20 cellular contexts compared by ENCODE assay signal in genomic region chr9:18487620-18488019, GRCh38. TPM values are rescaled to one million over a fixed set of nuclear protein-coding genes. Genes with fewer than 3 reads are reported as not detected.
DNase-seq lines count a peak whose midpoint lies in the region; ATAC-seq, FAIRE-seq and TF ChIP-seq lines count a peak whose summit lies in the region.
"Had no signal": no experiment of that assay in that cellular context is flagged by ENCODE, and none has a peak within 500 bp of the region (broad histone marks: within the 10 kb centered on the region; RNA-seq: fewer than 3 reads in every experiment).

No MANE protein-coding gene starts in this region.

- H4K8ac ChIP-seq in neuronal stem cell (ENCODE audit: low read depth, low read length): no peak overlapping the region

- no CpG with 5 or more reads among the region's 6 CpGs for WGBS in neuronal stem cell (ENCODE audit: extremely low coverage in 2 of 2, insufficient read length in 2 of 2, insufficient replicate concordance in 1 of 2), 2 donors

- no peak overlapping the region for H3K23ac ChIP-seq in neuronal stem cell (ENCODE audit: low read depth, low read length, poor library complexity)

- no peak overlapping the region for H4K91ac ChIP-seq in neuronal stem cell (ENCODE audit: low read depth, low read length, poor library complexity)

- H3K27me3 Mint-ChIP-seq in astrocyte (ENCODE audit: low read depth, unreplicated experiment) (no peaks in the 10 kb centered on the region), mesothelial cell of epicardium (ENCODE audit: low read depth) (no peaks in the 10 kb centered on the region)
- H3K27me3 Mint-ChIP-seq: CD4-positive, CD25-positive, alpha-beta regulatory T cell had no signal

- H2BK5ac ChIP-seq in neuronal stem cell (ENCODE audit: low read length): no peak overlapping the region

- no peak overlapping the region for H2BK12ac ChIP-seq in neuronal stem cell (ENCODE audit: low read length)

- FAIRE-seq in H54 (lab: Jason Lieb, UNC) (peak; percentile 84), astrocyte (lab: Jason Lieb, UNC) (peak; percentile 47)
- FAIRE-seq: G401.6, GM12891, H1 had no signal

- H2AFZ ChIP-seq in astrocyte (ENCODE audit: low read depth, low read length) (no peak overlapping the region), neuronal stem cell (ENCODE audit: low read length) (no peak overlapping the region)

- H2BK120ac ChIP-seq in neuronal stem cell (ENCODE audit: low read depth, low read length): no peak overlapping the region

- no peak overlapping the region for H3K4ac ChIP-seq in neuronal stem cell (ENCODE audit: low read length)

- H3K18ac ChIP-seq in neuronal stem cell (ENCODE audit: low read length): no peak overlapping the region

- no peaks in the 10 kb centered on the region for H3K79me1 ChIP-seq in neuronal stem cell (ENCODE audit: low read depth, low read length)

- no peak for ATAC-seq in GM21576 (IDR thresholded peaks at IDR 0.05; ENCODE audit: unreplicated experiment)

- TF ChIP-seq POLR2A in H54 (IDR thresholded peaks at IDR 0.05; ENCODE audit: low read depth, low read length): no peak

- peaks cover 74% of the 10 kb centered on the region for H3K79me2 ChIP-seq in astrocyte (ENCODE audit: insufficient read depth, low read length)

- H3K9me3 ChIP-seq in astrocyte (ENCODE audit: insufficient read depth, low read depth, low read length) (no peaks in the 10 kb centered on the region), neuronal stem cell (replicated peaks in 1 of 2; ENCODE audit: control insufficient read depth in 2 of 2, insufficient read depth in 1 of 2, low read depth in 1 of 2, low read length in 2 of 2) (no peaks in the 10 kb centered on the region), colonic mucosa (no peaks in the 10 kb centered on the region)
- H3K9me3 ChIP-seq: BE2C, HAP-1 had no signal

- peaks cover 54% of the 10 kb centered on the region for H3K4me1 ChIP-seq in astrocyte (ENCODE audit: insufficient read depth, low read length)
- H3K4me1 ChIP-seq in neuronal stem cell (ENCODE audit: control insufficient read depth in 2 of 2, insufficient read depth in 1 of 2, low read depth in 1 of 2, low read length in 2 of 2): peaks cover 0 to 5% of the 10 kb centered on the region in 2 donors
- no peaks in the 10 kb centered on the region for H3K4me1 ChIP-seq in colonic mucosa
- H3K4me1 ChIP-seq: BE2C had no signal

- H3K36me3 ChIP-seq in astrocyte (ENCODE audit: insufficient read depth, low read length) (no peaks in the 10 kb centered on the region), neuronal stem cell (replicated peaks in 1 of 2; ENCODE audit: control insufficient read depth in 2 of 2, insufficient read depth in 2 of 2, low read length in 2 of 2) (no peaks in the 10 kb centered on the region), colonic mucosa (no peaks in the 10 kb centered on the region)
- H3K36me3 ChIP-seq: BE2C, HAP-1 had no signal

- H3K4me2 ChIP-seq in astrocyte (ENCODE audit: low read length) (no peak overlapping the region), neuronal stem cell (ENCODE audit: insufficient read depth, low read length, poor library complexity, severe bottlenecking) (no peak overlapping the region)

- H3K4me1 Mint-ChIP-seq in astrocyte (ENCODE audit: low read depth, unreplicated experiment) (peaks cover 22% of the 10 kb centered on the region), mesothelial cell of epicardium (peaks cover 27% of the 10 kb centered on the region)
- H3K4me1 Mint-ChIP-seq: CD4-positive, CD25-positive, alpha-beta regulatory T cell; CD8-positive, alpha-beta memory T cell had no signal

- H3K4me3 Mint-ChIP-seq in astrocyte (ENCODE audit: unreplicated experiment): no peak overlapping the region
- H3K4me3 Mint-ChIP-seq in mesothelial cell of epicardium: no peak overlapping the region
- H3K4me3 Mint-ChIP-seq: CD4-positive, CD25-positive, alpha-beta regulatory T cell; CD8-positive, alpha-beta memory T cell had no signal

- no peak overlapping the region for H3K27ac ChIP-seq in astrocyte (ENCODE audit: low read depth, low read length)
- no peak overlapping the region for H3K27ac ChIP-seq in neuronal stem cell (replicated peaks; ENCODE audit: low read length)
- no peak overlapping the region for H3K27ac ChIP-seq in colonic mucosa

- H3K14ac ChIP-seq in neuronal stem cell (ENCODE audit: low read length): no peak overlapping the region

- H4K20me1 ChIP-seq in astrocyte (ENCODE audit: insufficient read depth, low read length): no peaks in the 10 kb centered on the region

- intact Hi-C loops in colonic mucosa (cut with DNase I): no loop called here

- TF ChIP-seq CTCF in astrocyte (IDR thresholded peaks at IDR 0.05; ENCODE audit: insufficient read depth, low read depth, low read length) (no peak), mesothelial cell of epicardium (IDR thresholded peaks at IDR 0.05; ENCODE audit: unreplicated experiment) (no peak), colonic mucosa (IDR thresholded peaks at IDR 0.05) (no peak)

- H3K9ac ChIP-seq in astrocyte (ENCODE audit: low read length) (no peak overlapping the region), neuronal stem cell (ENCODE audit: low read depth, low read length, poor library complexity) (no peak overlapping the region), colonic mucosa (ENCODE audit: low read depth in 2 of 2, low read length in 2 of 2) (no peak overlapping the region)

- H2BK15ac ChIP-seq in neuronal stem cell (ENCODE audit: low read length): no peak overlapping the region

- H3K27ac Mint-ChIP-seq in astrocyte (ENCODE audit: unreplicated experiment) (no peak overlapping the region), mesothelial cell of epicardium (peak overlapping the region; percentile 50)
- H3K27ac Mint-ChIP-seq: CD8-positive, alpha-beta memory T cell had no signal

- H3K9me3 Mint-ChIP-seq in astrocyte (ENCODE audit: unreplicated experiment) (peaks cover 4% of the 10 kb centered on the region), mesothelial cell of epicardium (no peaks in the 10 kb centered on the region)

- H3K36me3 Mint-ChIP-seq in astrocyte (ENCODE audit: low read depth, unreplicated experiment): peaks cover 2% of the 10 kb centered on the region
- H3K36me3 Mint-ChIP-seq in mesothelial cell of epicardium: no peaks in the 10 kb centered on the region
- H3K36me3 Mint-ChIP-seq: CD4-positive, CD25-positive, alpha-beta regulatory T cell; CD8-positive, alpha-beta memory T cell had no signal

- H3K4me3 ChIP-seq in astrocyte (ENCODE audit: insufficient read depth, low read depth, low read length) (no peak overlapping the region), neuronal stem cell (ENCODE audit: low read length in 2 of 2) (no peak overlapping the region), colonic mucosa (no peak overlapping the region)
- H3K4me3 ChIP-seq: HAP-1 had no signal

- H3K27me3 ChIP-seq in astrocyte (ENCODE audit: insufficient read depth, low read length) (no peaks in the 10 kb centered on the region), neuronal stem cell (ENCODE audit: control insufficient read depth in 3 of 3, insufficient read depth in 3 of 3, low read depth in 1 of 3, low read length in 3 of 3) (no peaks in the 10 kb centered on the region), colonic mucosa (no peaks in the 10 kb centered on the region)
- H3K27me3 ChIP-seq: BE2C had no signal

- H2AK5ac ChIP-seq in neuronal stem cell (ENCODE audit: low read depth, low read length): no peak overlapping the region

- DNase-seq in H54 (ENCODE audit: insufficient read length, low spot score) (no peak), astrocyte (ENCODE audit: low read depth) (no peak), mesothelial cell of epicardium (ENCODE audit: low spot score in 2 of 2, unreplicated experiment in 2 of 2) (no peak), neuronal stem cell (ENCODE audit: low spot score) (no peak), RPMI8226 (no peak), colonic mucosa (no peak)
- DNase-seq: ACHN; BE2C; C1 segment of cervical spinal cord; CD4-positive, CD25-positive, alpha-beta regulatory T cell; CD8-positive, alpha-beta memory T cell; COR-L47; DMS 273 treated with DMSO at 0.1 percent for 48 hours; DMS53 had no signal

RNA-seq across cellular contexts. Expression of gene ADAMTSL1, which starts 13.7 kb away (rescaled TPM):
- total RNA-seq in astrocyte (11.4 and 12.6 TPM in 2 replicates), mesothelial cell of epicardium (44.1 to 48.0 TPM (median 45.2 TPM) in 3 replicates), colonic mucosa (10 to 100 TPM; 10.2 to 14.7 TPM)
- 0.26 TPM for polyA plus RNA-seq in neuronal stem cell (2013, experiment 1 of 2)
- polyA plus RNA-seq in neuronal stem cell (2013, experiment 2 of 2): 0.28 TPM
- total RNA-seq: CD4-positive, CD25-positive, alpha-beta regulatory T cell; CD8-positive, alpha-beta memory T cell; HT-29 had no signal
- polyA plus RNA-seq: CD4-positive, CD25-positive, alpha-beta regulatory T cell; CD8-positive, alpha-beta memory T cell had no signal
